In the genomic region with DNA sequence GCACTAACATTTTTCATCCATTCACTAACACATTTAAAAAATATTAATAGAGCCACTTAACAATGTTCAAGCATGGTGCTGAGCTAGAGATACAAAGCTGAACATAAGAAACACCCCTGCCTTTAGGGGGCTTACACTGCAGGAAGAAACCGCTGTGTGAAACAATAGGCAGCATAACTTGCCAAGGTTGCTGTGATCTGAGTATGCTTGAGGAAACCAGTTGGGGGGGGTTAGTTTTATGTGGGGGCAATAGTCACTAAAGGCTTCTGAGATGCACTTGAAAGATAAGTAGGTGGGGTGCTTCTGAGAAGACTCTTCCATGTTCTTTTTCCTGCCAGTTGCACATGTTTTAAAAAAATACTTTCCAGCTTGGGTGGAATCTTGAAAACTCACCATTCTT, we compare ENCODE assay signal across 13 cellular contexts. TPM values are rescaled to one million over a fixed set of nuclear protein-coding genes. Genes with fewer than 3 reads are reported as not detected.
DNase-seq lines count a peak whose midpoint lies in the region; ATAC-seq, FAIRE-seq and TF ChIP-seq lines count a peak whose summit lies in the region.
"Had no signal": no experiment of that assay in that cellular context is flagged by ENCODE, and none has a peak within 500 bp of the region (broad histone marks: within the 10 kb centered on the region; RNA-seq: fewer than 3 reads in every experiment).

No MANE protein-coding gene starts in this region.

- TF ChIP-seq RAD21 in A549 (conservative IDR thresholded peaks at IDR 0.05 in 1 of 2, IDR thresholded peaks at IDR 0.05 in 1 of 2), result no peak

- H3K27me3 ChIP-seq in DND-41 (ENCODE audit: insufficient read depth, low read length, poor library complexity) (no peaks in the 10 kb centered on the region), iPS-18a (ENCODE audit: control insufficient read depth, insufficient read depth, low read length) (peaks cover 8% of the 10 kb centered on the region)
- H3K27me3 ChIP-seq: MG63, pancreas, thyroid gland had no signal

- peak overlapping the region; percentile 59 for H3K4me3 Mint-ChIP-seq in T-helper 2 cell treated with Interferon-gamma antibody and Interleukin-4, amounts not matched to agents 5 μg/mL and 100 μg/mL, for 36 hours

- peaks cover 80% of the 10 kb centered on the region for H3K79me2 ChIP-seq in DND-41 (ENCODE audit: insufficient read depth, low read length)

- POLR2A ChIA-PET in A549 (lab: Yijun Ruan, JAX), result no interaction called here

- 87% methylated on average over 1 of the region's 1 CpG for WGBS in A549 (ENCODE audit: missing lambda C conversion rate)

- H2AFZ ChIP-seq in DND-41 (ENCODE audit: low read depth, low read length), result no peak overlapping the region

- ATAC-seq in A549 (no peak), DND-41 (ENCODE audit: insufficient read depth, low read depth) (no peak), GM18520 (IDR thresholded peaks at IDR 0.05; ENCODE audit: unreplicated experiment) (no peak)
- ATAC-seq: pancreas had no signal

- H3K4me1 ChIP-seq in A549 (peaks cover 29% of the 10 kb centered on the region), DND-41 (ENCODE audit: insufficient read depth, low read length) (peaks cover 34% of the 10 kb centered on the region), iPS-18a (ENCODE audit: control insufficient read depth, low read depth, low read length) (peaks cover 33% of the 10 kb centered on the region)

- H3K36me3 Mint-ChIP-seq in T-helper 2 cell treated with Interferon-gamma antibody and Interleukin-4, amounts not matched to agents 5 μg/mL and 100 μg/mL, for 36 hours (ENCODE audit: low read depth), result peaks cover 25% of the 10 kb centered on the region

- H3K27ac Mint-ChIP-seq in T-helper 2 cell treated with Interferon-gamma antibody and Interleukin-4, amounts not matched to agents 5 μg/mL and 100 μg/mL, for 36 hours, result peak overlapping the region; percentile 54

- CTCF ChIA-PET in A549 (lab: Yijun Ruan, JAX), result interaction anchor here (1.8 to 3.5 kb wide), 4 partner anchors 17 to 315 kb away, joined by 5 to 17 read pairs (median 10); a partner anchor contains a TSS

- H3K9ac ChIP-seq in DND-41 (ENCODE audit: low read depth, low read length), result peak overlapping the region; percentile 22; the same call in 1 of the 2 replicates
- peak overlapping the region; percentile 9 for H3K9ac ChIP-seq in iPS-18a (ENCODE audit: low read length)

- TF ChIP-seq EP300 in A549 (IDR thresholded peaks at IDR 0.05), result no peak

- FAIRE-seq in A549 (lab: Jason Lieb, UNC), result no peak
- FAIRE-seq: pancreas had no signal

- H3K36me3 ChIP-seq in DND-41 (ENCODE audit: insufficient read depth, low read length), result peaks cover 13% of the 10 kb centered on the region
- no peaks in the 10 kb centered on the region for H3K36me3 ChIP-seq in iPS-18a (ENCODE audit: control insufficient read depth, low read depth, low read length)
- H3K36me3 ChIP-seq: pancreas, thyroid gland had no signal

- DNase-seq in A549 (ENCODE audit: low read depth in 1 of 2, low spot score in 1 of 2), result no peak
- DNase-seq in DND-41, result peak; percentile 27
- no peak for DNase-seq in T-helper 2 cell treated with Interferon-gamma antibody and Interleukin-4, amounts not matched to agents 5 μg/mL and 100 μg/mL, for 36 hours (ENCODE audit: low spot score)
- DNase-seq in medulla oblongata (ENCODE audit: extremely low spot score), result no peak
- DNase-seq in activated gamma-delta T cell (lab: John Stamatoyannopoulos, UW), result no peak
- no peak for DNase-seq in A172 (ENCODE audit: low spot score)
- DNase-seq: activated effector memory CD4-positive, alpha-beta T cell treated with anti-CD3 and anti-CD28 coated beads, Interleukin-2, amount 50 U/mL, for 16 hours; MG63; NCI-H69; pancreas had no signal

- H3K27ac ChIP-seq in A549, result no peak overlapping the region
- H3K27ac ChIP-seq in DND-41 (ENCODE audit: low read length), result no peak overlapping the region
- H3K27ac ChIP-seq in iPS-18a (ENCODE audit: low read length), result no peak overlapping the region
- H3K27ac ChIP-seq: pancreas, thyroid gland had no signal

- H4K20me1 ChIP-seq in DND-41 (ENCODE audit: insufficient read depth, low read length), result peaks cover 64% of the 10 kb centered on the region

- TF ChIP-seq POLR2A in A549 (IDR thresholded peaks at IDR 0.05; ENCODE audit: low read length), result no peak

- H3K9me3 Mint-ChIP-seq in T-helper 2 cell treated with Interferon-gamma antibody and Interleukin-4, amounts not matched to agents 5 μg/mL and 100 μg/mL, for 36 hours, result no peaks in the 10 kb centered on the region

- H3K4me2 ChIP-seq in A549, result peak overlapping the region; percentile 2; the same call in 1 of the 3 replicates
- peak overlapping the region; percentile 55 for H3K4me2 ChIP-seq in DND-41 (ENCODE audit: insufficient read depth, low read length)

- no peaks in the 10 kb centered on the region for H3K9me3 ChIP-seq in A549
- H3K9me3 ChIP-seq in DND-41 (ENCODE audit: insufficient read depth, low read length, severe bottlenecking), result no peaks in the 10 kb centered on the region
- no peaks in the 10 kb centered on the region for H3K9me3 ChIP-seq in iPS-18a (ENCODE audit: control insufficient read depth, low read depth, low read length)
- H3K9me3 ChIP-seq: MG63, pancreas, thyroid gland had no signal

- H3K27me3 Mint-ChIP-seq in T-helper 2 cell treated with Interferon-gamma antibody and Interleukin-4, amounts not matched to agents 5 μg/mL and 100 μg/mL, for 36 hours (ENCODE audit: low read depth), result no peaks in the 10 kb centered on the region

- H3K4me3 ChIP-seq in A549 (no peak overlapping the region), DND-41 (ENCODE audit: low read depth in 1 of 2, low read length in 2 of 2) (no peak overlapping the region; a peak in 1 of 4 replicates), iPS-18a (ENCODE audit: low read length) (peak overlapping the region; percentile 22)
- H3K4me3 ChIP-seq: MG63, pancreas, thyroid gland had no signal

- H3K4me1 Mint-ChIP-seq in T-helper 2 cell treated with Interferon-gamma antibody and Interleukin-4, amounts not matched to agents 5 μg/mL and 100 μg/mL, for 36 hours (ENCODE audit: low read depth), result peaks cover 64% of the 10 kb centered on the region

- TF ChIP-seq CTCF in A549 (IDR thresholded peaks at IDR 0.05), result no peak
- no peak for TF ChIP-seq CTCF in DND-41 (IDR thresholded peaks at IDR 0.05; ENCODE audit: borderline replicate concordance, extremely low read depth, low read length, poor library complexity, severe bottlenecking)

TF ChIP-seq in A549, 52 proteins besides CTCF, POLR2A, EP300 and RAD21 (continues in another document):
- no peak for TF ChIP-seq TP53 (CRISPR knock-in tag; IDR thresholded peaks at IDR 0.05)
- TF ChIP-seq, protein P1, sequence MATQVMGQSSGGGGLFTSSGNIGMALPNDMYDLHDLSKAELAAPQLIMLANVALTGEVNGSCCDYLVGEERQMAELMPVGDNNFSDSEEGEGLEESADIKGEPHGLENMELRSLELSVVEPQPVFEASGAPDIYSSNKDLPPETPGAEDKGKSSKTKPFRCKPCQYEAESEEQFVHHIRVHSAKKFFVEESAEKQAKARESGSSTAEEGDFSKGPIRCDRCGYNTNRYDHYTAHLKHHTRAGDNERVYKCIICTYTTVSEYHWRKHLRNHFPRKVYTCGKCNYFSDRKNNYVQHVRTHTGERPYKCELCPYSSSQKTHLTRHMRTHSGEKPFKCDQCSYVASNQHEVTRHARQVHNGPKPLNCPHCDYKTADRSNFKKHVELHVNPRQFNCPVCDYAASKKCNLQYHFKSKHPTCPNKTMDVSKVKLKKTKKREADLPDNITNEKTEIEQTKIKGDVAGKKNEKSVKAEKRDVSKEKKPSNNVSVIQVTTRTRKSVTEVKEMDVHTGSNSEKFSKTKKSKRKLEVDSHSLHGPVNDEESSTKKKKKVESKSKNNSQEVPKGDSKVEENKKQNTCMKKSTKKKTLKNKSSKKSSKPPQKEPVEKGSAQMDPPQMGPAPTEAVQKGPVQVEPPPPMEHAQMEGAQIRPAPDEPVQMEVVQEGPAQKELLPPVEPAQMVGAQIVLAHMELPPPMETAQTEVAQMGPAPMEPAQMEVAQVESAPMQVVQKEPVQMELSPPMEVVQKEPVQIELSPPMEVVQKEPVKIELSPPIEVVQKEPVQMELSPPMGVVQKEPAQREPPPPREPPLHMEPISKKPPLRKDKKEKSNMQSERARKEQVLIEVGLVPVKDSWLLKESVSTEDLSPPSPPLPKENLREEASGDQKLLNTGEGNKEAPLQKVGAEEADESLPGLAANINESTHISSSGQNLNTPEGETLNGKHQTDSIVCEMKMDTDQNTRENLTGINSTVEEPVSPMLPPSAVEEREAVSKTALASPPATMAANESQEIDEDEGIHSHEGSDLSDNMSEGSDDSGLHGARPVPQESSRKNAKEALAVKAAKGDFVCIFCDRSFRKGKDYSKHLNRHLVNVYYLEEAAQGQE (IDR thresholded peaks at IDR 0.05), result no peak
- TF ChIP-seq CEBPB (IDR thresholded peaks at IDR 0.05), result no peak
- TF ChIP-seq, protein P2, sequence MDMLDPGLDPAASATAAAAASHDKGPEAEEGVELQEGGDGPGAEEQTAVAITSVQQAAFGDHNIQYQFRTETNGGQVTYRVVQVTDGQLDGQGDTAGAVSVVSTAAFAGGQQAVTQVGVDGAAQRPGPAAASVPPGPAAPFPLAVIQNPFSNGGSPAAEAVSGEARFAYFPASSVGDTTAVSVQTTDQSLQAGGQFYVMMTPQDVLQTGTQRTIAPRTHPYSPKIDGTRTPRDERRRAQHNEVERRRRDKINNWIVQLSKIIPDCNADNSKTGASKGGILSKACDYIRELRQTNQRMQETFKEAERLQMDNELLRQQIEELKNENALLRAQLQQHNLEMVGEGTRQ (IDR thresholded peaks at IDR 0.05), result no peak
- TF ChIP-seq, protein P3, sequence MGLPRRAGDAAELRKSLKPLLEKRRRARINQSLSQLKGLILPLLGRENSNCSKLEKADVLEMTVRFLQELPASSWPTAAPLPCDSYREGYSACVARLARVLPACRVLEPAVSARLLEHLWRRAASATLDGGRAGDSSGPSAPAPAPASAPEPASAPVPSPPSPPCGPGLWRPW (IDR thresholded peaks at IDR 0.05), result no peak
- no peak for TF ChIP-seq ESRRA (IDR thresholded peaks at IDR 0.05; ENCODE audit: borderline replicate concordance, low read length)
- no peak for TF ChIP-seq CBX8 (IDR thresholded peaks at IDR 0.05)
- TF ChIP-seq NPAS2 (CRISPR knock-in tag; IDR thresholded peaks at IDR 0.05; ENCODE audit: borderline replicate concordance), result no peak

RNA-seq across cellular contexts. Expression of a gene that starts 2.8 kb away (rescaled TPM):
- polyA plus RNA-seq in A549 (2011; rRNA removed), result 68.0 and 75.2 TPM in 2 replicates
- polyA plus RNA-seq in A549 (2012; cell fraction: cytosol; rRNA removed), result 42.8 and 47.4 TPM in 2 replicates
- polyA plus RNA-seq in A549 (2012; cell fraction: nucleus; rRNA removed), result 52.2 and 80.4 TPM in 2 replicates
- polyA plus RNA-seq in A549 (2017; fragmentation: RNase III; extraction: RNeasy Plus Mini Kit Qiagen cat#74134 plus additional on column Dnase treatment), result 121 to 131 TPM (median 124 TPM) in 3 replicates
- polyA minus RNA-seq in A549 (2011; rRNA and poly(A)+ RNA removed), result 20.4 and 25.5 TPM in 2 replicates
- 56.5 and 70.3 TPM in 2 replicates for total RNA-seq in A172 (2014; rRNA removed; shearing (Covaris generic))

RNA-seq across cellular contexts. Expression of a gene that starts 29.5 kb away (rescaled TPM):
- polyA plus RNA-seq in A549 (2011; rRNA removed) (not detected in 2 replicates), A549 (2017; fragmentation: RNase III; extraction: RNeasy Plus Mini Kit Qiagen cat#74134 plus additional on column Dnase treatment) (not detected in 3 replicates)
- not detected in 2 replicates for polyA plus RNA-seq in A549 (2012; cell fraction: cytosol; rRNA removed)
- polyA plus RNA-seq in A549 (2012; cell fraction: nucleus; rRNA removed), result not detected in 2 replicates
- not detected in 2 replicates for polyA minus RNA-seq in A549 (2011; rRNA and poly(A)+ RNA removed)
- not detected in 2 replicates for total RNA-seq in A172 (2014; rRNA removed; shearing (Covaris generic))
